ENCODE assay signal across 8 cellular contexts in genomic region chr5:14185336-14186131, GRCh38. TPM values are rescaled to one million over a fixed set of nuclear protein-coding genes. Genes with fewer than 3 reads are reported as not detected.
DNase-seq lines count a peak whose midpoint lies in the region; ATAC-seq and TF ChIP-seq lines count a peak whose summit lies in the region.

No MANE protein-coding gene starts in this region.

- TF ChIP-seq POLR2A in GM18505 (IDR thresholded peaks at IDR 0.05; ENCODE audit: borderline replicate concordance, extremely low read depth, insufficient read depth, insufficient read length) = no peak

- no peaks in the 10 kb centered on the region for H3K36me3 ChIP-seq in right atrium auricular region

- H3K27me3 ChIP-seq in right atrium auricular region = no peaks in the 10 kb centered on the region

- no peaks in the 10 kb centered on the region for H3K9me3 ChIP-seq in right atrium auricular region

- DNase-seq in HT1080 (ENCODE audit: low read depth) = peak; percentile 94
- DNase-seq in anterior cingulate cortex (lab: John Stamatoyannopoulos, UW) = peak in 39 of 58 donors; percentile 12 to 79 (median 43)
- no peak for DNase-seq in right atrium auricular region (ENCODE audit: low spot score)
- peak; percentile 71 for DNase-seq in stromal cell of bone marrow (ENCODE audit: low read depth)
- DNase-seq in KBM-7 = no peak
- DNase-seq in stimulated activated CD4-positive, alpha-beta T cell treated with anti-CD3 and anti-CD28 coated beads, Interleukin-2, amount 100 ng/mL, for 24 hours = no peak

- H3K27ac ChIP-seq in right atrium auricular region = peak overlapping the region; percentile 14 to 58

- H3K4me3 ChIP-seq in right atrium auricular region = no peak overlapping the region

- TF ChIP-seq CTCF in right atrium auricular region (IDR thresholded peaks at IDR 0.05) = no peak

- H3K4me1 ChIP-seq in right atrium auricular region = peaks cover 0 to 87% of the 10 kb centered on the region in 2 donors

- in situ Hi-C loops in KBM-7 (cut with MboI; ENCODE audit: low pct_unique_long_range_greater_than_20kb, low sequenced_read_pairs) = no loop called here

- ATAC-seq in GM18505 (IDR thresholded peaks at IDR 0.05; ENCODE audit: unreplicated experiment) (no peak), HG02870 (IDR thresholded peaks at IDR 0.05; ENCODE audit: unreplicated experiment) (no peak)

RNA-seq across cellular contexts. Expression of gene TRIO, which starts 42.4 kb away (rescaled TPM):
- total RNA-seq in HT1080 (2014; rRNA removed; shearing (Covaris generic)) = 144 and 162 TPM in 2 replicates
- 83.4 and 89.2 TPM in 2 replicates for polyA plus RNA-seq in HT1080 (2015; cell fraction: cytosol; rRNA removed)
- polyA plus RNA-seq in HT1080 (2015; cell fraction: nucleus; rRNA removed) = 375 and 390 TPM in 2 replicates
- 10 to 100 TPM; 51.6 to 67.0 TPM for total RNA-seq in right atrium auricular region

Comparison
In these comparisons a context has a peak if more than half of its experiments do, and no peak if none do; other contexts are left out.
1. DNase-seq: peak in HT1080 (single experiment), anterior cingulate cortex (39 of 58) and stromal cell of bone marrow (single experiment); none in right atrium auricular region (single experiment), KBM-7 (single experiment) and stimulated activated CD4-positive, alpha-beta T cell treated with anti-CD3 and anti-CD28 coated beads, Interleukin-2, amount 100 ng/mL, for 24 hours (0 of 2).